ENCODE assay signal across 12 cellular contexts in genomic region chr10:91511549-91512330, GRCh38.
DNase-seq lines count a peak whose midpoint lies in the region; ATAC-seq and TF ChIP-seq lines count a peak whose summit lies in the region.
"Had no signal": no experiment of that assay in that cellular context is flagged by ENCODE, and none has a peak within 500 bp of the region (broad histone marks: within the 10 kb centered on the region; RNA-seq: fewer than 3 reads in every experiment).

No MANE protein-coding gene starts in this region.

- peak; percentile 35 to 56 for ATAC-seq in activated CD4-positive, CD25-positive, alpha-beta regulatory T cell treated with anti-CD3 and anti-CD28 coated beads, Interleukin-2, amount 50 U/mL, for 24 hours
- ATAC-seq in GM21381 (IDR thresholded peaks at IDR 0.05; ENCODE audit: unreplicated experiment) (no peak), GM18519 (IDR thresholded peaks at IDR 0.05; ENCODE audit: low FRiP score, unreplicated experiment) (no peak)
- ATAC-seq: stimulated activated memory B cell treated with anti-CD40 and anti-IgM and Interleukin-4, amounts not matched to agents 10 μg/mL and 1 μg/mL and 100 μg/mL, for 72 hours had no signal

- H3K27ac ChIP-seq in SK-N-MC, result peak overlapping the region; percentile 90

- no peak overlapping the region for H3K9ac ChIP-seq in SK-N-MC (ENCODE audit: insufficient read length)

- TF ChIP-seq CTCF in fibroblast of pulmonary artery (IDR thresholded peaks at IDR 0.05; ENCODE audit: low read length, missing control alignments), result no peak

- H3K9me3 ChIP-seq in SK-N-MC (ENCODE audit: low read depth, low read length), result no peaks in the 10 kb centered on the region

- DNase-seq in activated CD4-positive, CD25-positive, alpha-beta regulatory T cell treated with anti-CD3 and anti-CD28 coated beads, Interleukin-2, amount 50 U/mL, for 72 hours, result no peak
- DNase-seq in SK-N-MC (ENCODE audit: low read depth, low spot score), result no peak
- peak; percentile 67 for DNase-seq in fibroblast of pulmonary artery (ENCODE audit: low read depth)
- peak; percentile 6 for DNase-seq in smooth muscle cell of the brain vasculature (ENCODE audit: low read depth, low spot score)
- no peak for DNase-seq in NCI-H526 treated with DMSO at 0.1 percent for 48 hours (lab: John Stamatoyannopoulos, UW)
- DNase-seq: 8988T; activated effector memory CD4-positive, alpha-beta T cell treated with anti-CD3 and anti-CD28 coated beads, Interleukin-2, amount 50 U/mL, for 16 hours had no signal

- H3K4me3 ChIP-seq in SK-N-MC (no peak overlapping the region), fibroblast of pulmonary artery (replicated peaks; ENCODE audit: low read depth, low read length) (no peak overlapping the region)
- H3K4me3 ChIP-seq: skin epidermis had no signal

- peaks cover 5% of the 10 kb centered on the region for H3K36me3 ChIP-seq in SK-N-MC (ENCODE audit: insufficient read depth, low read length)

Comparison
In these comparisons a context has a peak if more than half of its experiments do, and no peak if none do; other contexts are left out.
1. ATAC-seq: peak in activated CD4-positive, CD25-positive, alpha-beta regulatory T cell treated with anti-CD3 and anti-CD28 coated beads, Interleukin-2, amount 50 U/mL, for 24 hours (2 of 2); none in GM21381 (single experiment) and GM18519 (single experiment).
2. DNase-seq: peak in fibroblast of pulmonary artery (single experiment) and smooth muscle cell of the brain vasculature (single experiment); none in activated CD4-positive, CD25-positive, alpha-beta regulatory T cell treated with anti-CD3 and anti-CD28 coated beads, Interleukin-2, amount 50 U/mL, for 72 hours (single experiment), SK-N-MC (single experiment) and NCI-H526 treated with DMSO at 0.1 percent for 48 hours (single experiment).